ENCODE assay signal across 14 cellular contexts in genomic region chr18:36514778-36515177, GRCh38.
"Had no signal": no experiment of that assay in that cellular context is flagged by ENCODE, and none has a peak within 500 bp of the region (broad histone marks: within the 10 kb centered on the region; RNA-seq: fewer than 3 reads in every experiment).

No MANE protein-coding gene starts in this region.

- H3K4me1 Mint-ChIP-seq: activated naive CD4-positive, alpha-beta T cell treated with anti-CD3 and anti-CD28 coated beads, Interleukin-2, amount 10 ng/mL, durations not matched to agents 7 days and 5 days; naive B cell; stimulated activated naive B cell treated with anti-CD40 and anti-IgM and Interleukin-4, amounts not matched to agents 10 μg/mL and 1 μg/mL and 100 μg/mL, for 72 hours; T-cell had no signal

- H3K36me3 ChIP-seq: esophagus squamous epithelium, tibial nerve, vagina had no signal

- H3K27ac Mint-ChIP-seq: activated naive CD4-positive, alpha-beta T cell treated with anti-CD3 and anti-CD28 coated beads, Interleukin-2, amount 10 ng/mL, durations not matched to agents 7 days and 5 days; naive B cell; stimulated activated naive B cell treated with anti-CD40 and anti-IgM and Interleukin-4, amounts not matched to agents 10 μg/mL and 1 μg/mL and 100 μg/mL, for 72 hours; T-cell had no signal

- H3K36me3 Mint-ChIP-seq: activated naive CD4-positive, alpha-beta T cell treated with anti-CD3 and anti-CD28 coated beads, Interleukin-2, amount 10 ng/mL, durations not matched to agents 7 days and 5 days; naive B cell; stimulated activated naive B cell treated with anti-CD40 and anti-IgM and Interleukin-4, amounts not matched to agents 10 μg/mL and 1 μg/mL and 100 μg/mL, for 72 hours; T-cell had no signal

- H3K4me3 Mint-ChIP-seq: activated naive CD4-positive, alpha-beta T cell treated with anti-CD3 and anti-CD28 coated beads, Interleukin-2, amount 10 ng/mL, durations not matched to agents 7 days and 5 days; naive B cell; stimulated activated naive B cell treated with anti-CD40 and anti-IgM and Interleukin-4, amounts not matched to agents 10 μg/mL and 1 μg/mL and 100 μg/mL, for 72 hours; T-cell had no signal

- DNase-seq: activated CD4-positive, CD25-positive, alpha-beta regulatory T cell treated with anti-CD3 and anti-CD28 coated beads, Interleukin-2, amount 50 U/mL, for 72 hours; activated naive CD4-positive, alpha-beta T cell treated with anti-CD3 and anti-CD28 coated beads, Interleukin-2, amount 10 ng/mL, durations not matched to agents 7 days and 5 days; esophagus squamous epithelium; left colon; naive B cell; stimulated activated CD4-positive, alpha-beta T cell treated with anti-CD3 and anti-CD28 coated beads, Interleukin-2, amount 100 ng/mL, for 48 hours; stimulated activated naive B cell treated with anti-CD40 and anti-IgM and Interleukin-4, amounts not matched to agents 10 μg/mL and 1 μg/mL and 100 μg/mL, for 72 hours; T-cell; T1000 had no signal

- H3K9me3 Mint-ChIP-seq: activated naive CD4-positive, alpha-beta T cell treated with anti-CD3 and anti-CD28 coated beads, Interleukin-2, amount 10 ng/mL, durations not matched to agents 7 days and 5 days; naive B cell; stimulated activated naive B cell treated with anti-CD40 and anti-IgM and Interleukin-4, amounts not matched to agents 10 μg/mL and 1 μg/mL and 100 μg/mL, for 72 hours; T-cell had no signal

- FAIRE-seq: astrocyte, bronchial epithelial cell, endothelial cell of umbilical vein had no signal

- H3K27ac ChIP-seq: esophagus squamous epithelium, tibial nerve, vagina had no signal

- H3K9me3 ChIP-seq: esophagus squamous epithelium, tibial nerve, vagina had no signal

- H3K4me3 ChIP-seq: esophagus squamous epithelium, tibial nerve, vagina had no signal

- H3K27me3 ChIP-seq: esophagus squamous epithelium, tibial nerve, vagina had no signal

- ATAC-seq: left colon; stimulated activated naive B cell treated with anti-CD40 and anti-IgM and Interleukin-4, amounts not matched to agents 10 μg/mL and 1 μg/mL and 100 μg/mL, for 72 hours; T-cell had no signal
